Comparison of ENCODE assay signal across 7 cellular contexts in genomic region chrX:148902581-148902980, GRCh38.
"Had no signal": no experiment of that assay in that cellular context is flagged by ENCODE, and none has a peak within 500 bp of the region (broad histone marks: within the 10 kb centered on the region; RNA-seq: fewer than 3 reads in every experiment).

No MANE protein-coding gene starts in this region.

- H3K27ac Mint-ChIP-seq: HFFc6 had no signal

- H3K4me3 Mint-ChIP-seq: HFFc6 had no signal

- H3K4me3 ChIP-seq: GM23248, HAP-1 had no signal

- H2AFZ ChIP-seq: GM23248 had no signal

- ATAC-seq: HCT116 had no signal

- H3K9ac ChIP-seq: GM23248 had no signal

- H3K27ac ChIP-seq: GM23248 had no signal

- H3K9me3 ChIP-seq: HAP-1 had no signal

- H3K36me3 ChIP-seq: HAP-1 had no signal

- DNase-seq: GM23248, GOT3, H7, HFFc6, IMR-90 had no signal
